ENCODE assay signal across 1 cellular context in the genomic region with DNA sequence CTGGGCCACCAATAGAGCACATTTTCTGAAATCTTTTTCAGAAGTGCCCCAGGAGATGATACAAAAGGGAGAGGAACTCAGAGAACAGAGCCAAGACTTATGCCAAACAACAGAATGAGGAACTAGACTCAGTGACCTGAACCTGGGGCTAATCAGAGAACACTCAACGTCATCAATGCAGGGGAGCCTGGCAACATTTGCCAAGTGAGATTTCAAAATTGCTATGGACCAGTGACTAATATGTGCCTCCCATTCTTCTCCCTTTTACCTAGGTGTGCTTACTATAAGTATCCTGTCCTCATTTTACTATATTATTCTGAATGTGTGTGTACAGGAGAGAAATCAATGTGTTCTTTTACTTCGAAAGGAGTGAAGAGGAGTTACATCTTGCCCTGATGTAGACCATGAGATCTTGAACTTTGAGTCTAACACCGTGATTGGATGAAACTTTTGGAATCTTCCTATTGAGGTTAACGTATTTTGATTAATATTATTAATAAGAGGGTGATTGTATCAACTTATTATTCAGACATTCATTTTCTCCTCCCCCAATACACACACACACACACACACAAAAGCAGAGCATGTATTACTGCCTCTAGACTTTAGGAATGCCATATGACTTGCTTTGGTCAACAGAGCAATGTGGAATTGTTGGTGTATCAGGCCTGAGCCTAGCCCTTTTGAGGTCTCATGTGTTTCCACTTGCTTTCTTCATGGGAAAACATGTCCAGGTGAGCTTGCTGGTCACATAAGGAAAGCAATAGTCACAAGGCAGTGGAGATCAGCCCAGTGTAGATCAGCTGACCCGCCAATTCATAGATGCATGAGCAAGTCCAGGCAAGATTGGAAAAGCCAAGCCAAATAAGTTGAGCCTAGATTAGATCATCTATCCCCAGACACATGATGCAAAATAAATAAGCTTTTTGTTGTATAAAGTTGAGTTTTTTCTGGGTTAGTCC.
TF ChIP-seq lines count a peak whose summit lies in the region.

No MANE protein-coding gene starts in this region.

TF ChIP-seq in K562, 482 proteins besides CTCF, POLR2A, EP300 and RAD21:
- TF ChIP-seq MAFK (IDR thresholded peaks at IDR 0.05; ENCODE audit: low read length): no peak
- no peak for TF ChIP-seq NFATC3 (IDR thresholded peaks at IDR 0.05)
- no peak for TF ChIP-seq ZNF695 (CRISPR knock-in tag; IDR thresholded peaks at IDR 0.05)
- TF ChIP-seq ZNF217 (CRISPR knock-in tag; IDR thresholded peaks at IDR 0.05): no peak
- TF ChIP-seq MEF2D (tag; conservative IDR thresholded peaks at IDR 0.05; ENCODE audit: low read depth): no peak
- no peak for TF ChIP-seq FUS (optimal IDR thresholded peaks at IDR 0.05; ENCODE audit: low read depth, low read length)
- TF ChIP-seq ZNF584 (CRISPR knock-in tag; IDR thresholded peaks at IDR 0.05; ENCODE audit: low read depth): peak; percentile 100
- TF ChIP-seq ZNF347 (CRISPR knock-in tag; IDR thresholded peaks at IDR 0.05; ENCODE audit: low read depth): no peak
- TF ChIP-seq GATAD2A (IDR thresholded peaks at IDR 0.05): no peak
- no peak for TF ChIP-seq ELK3 (CRISPR knock-in tag; IDR thresholded peaks at IDR 0.05)
- 0 out of 2 replicates have a peak, but pooled peaks have one; percentile 42 for TF ChIP-seq CBX5 (IDR thresholded peaks at IDR 0.05; ENCODE audit: borderline replicate concordance, low read depth)
- no peak for TF ChIP-seq NR1H2 (CRISPR knock-in tag; IDR thresholded peaks at IDR 0.05)
- no peak for TF ChIP-seq ATF6 (CRISPR knock-in tag; IDR thresholded peaks at IDR 0.05)
- TF ChIP-seq, protein P1, sequence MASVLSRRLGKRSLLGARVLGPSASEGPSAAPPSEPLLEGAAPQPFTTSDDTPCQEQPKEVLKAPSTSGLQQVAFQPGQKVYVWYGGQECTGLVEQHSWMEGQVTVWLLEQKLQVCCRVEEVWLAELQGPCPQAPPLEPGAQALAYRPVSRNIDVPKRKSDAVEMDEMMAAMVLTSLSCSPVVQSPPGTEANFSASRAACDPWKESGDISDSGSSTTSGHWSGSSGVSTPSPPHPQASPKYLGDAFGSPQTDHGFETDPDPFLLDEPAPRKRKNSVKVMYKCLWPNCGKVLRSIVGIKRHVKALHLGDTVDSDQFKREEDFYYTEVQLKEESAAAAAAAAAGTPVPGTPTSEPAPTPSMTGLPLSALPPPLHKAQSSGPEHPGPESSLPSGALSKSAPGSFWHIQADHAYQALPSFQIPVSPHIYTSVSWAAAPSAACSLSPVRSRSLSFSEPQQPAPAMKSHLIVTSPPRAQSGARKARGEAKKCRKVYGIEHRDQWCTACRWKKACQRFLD (CRISPR knock-in tag; IDR thresholded peaks at IDR 0.05): no peak
- TF ChIP-seq, protein P2, sequence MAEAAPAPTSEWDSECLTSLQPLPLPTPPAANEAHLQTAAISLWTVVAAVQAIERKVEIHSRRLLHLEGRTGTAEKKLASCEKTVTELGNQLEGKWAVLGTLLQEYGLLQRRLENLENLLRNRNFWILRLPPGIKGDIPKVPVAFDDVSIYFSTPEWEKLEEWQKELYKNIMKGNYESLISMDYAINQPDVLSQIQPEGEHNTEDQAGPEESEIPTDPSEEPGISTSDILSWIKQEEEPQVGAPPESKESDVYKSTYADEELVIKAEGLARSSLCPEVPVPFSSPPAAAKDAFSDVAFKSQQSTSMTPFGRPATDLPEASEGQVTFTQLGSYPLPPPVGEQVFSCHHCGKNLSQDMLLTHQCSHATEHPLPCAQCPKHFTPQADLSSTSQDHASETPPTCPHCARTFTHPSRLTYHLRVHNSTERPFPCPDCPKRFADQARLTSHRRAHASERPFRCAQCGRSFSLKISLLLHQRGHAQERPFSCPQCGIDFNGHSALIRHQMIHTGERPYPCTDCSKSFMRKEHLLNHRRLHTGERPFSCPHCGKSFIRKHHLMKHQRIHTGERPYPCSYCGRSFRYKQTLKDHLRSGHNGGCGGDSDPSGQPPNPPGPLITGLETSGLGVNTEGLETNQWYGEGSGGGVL (CRISPR knock-in tag; IDR thresholded peaks at IDR 0.05): no peak
